Comparison of ENCODE assay signal across 9 cellular contexts in the genomic region with DNA sequence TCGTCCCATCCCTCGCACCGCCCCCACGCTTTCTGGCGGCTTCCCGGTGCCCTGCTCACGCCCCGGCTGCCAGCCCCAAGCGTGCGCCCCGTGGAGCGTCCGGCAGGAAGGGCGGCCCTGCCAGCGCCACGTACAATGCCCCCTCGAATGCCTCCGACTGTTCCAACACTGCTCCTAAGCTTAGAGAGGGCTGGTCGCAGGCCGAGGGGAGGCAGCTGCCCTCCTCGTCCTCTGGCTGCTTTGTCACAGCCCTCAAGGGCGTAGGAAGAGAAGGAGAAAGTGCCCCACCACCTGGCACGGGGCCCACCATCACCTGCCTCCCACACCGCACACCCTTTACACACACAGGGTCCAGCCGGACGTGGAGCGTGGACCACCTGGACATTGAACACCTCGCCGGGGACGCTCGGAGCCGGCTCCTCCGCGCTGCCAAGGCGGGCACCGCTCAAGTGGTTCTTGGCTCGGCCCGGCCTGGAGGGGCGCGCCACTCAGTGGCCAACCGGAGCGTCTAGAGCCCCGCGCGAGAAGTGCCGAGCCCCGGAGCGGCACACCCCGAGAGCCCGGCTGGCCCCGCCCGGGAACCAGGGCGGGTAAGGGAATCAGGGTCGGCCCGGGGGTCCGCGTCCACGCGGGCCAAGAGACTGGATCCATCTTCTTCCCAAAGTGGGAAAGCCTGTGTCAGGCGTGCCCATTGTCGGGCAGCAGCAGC. TPM values are rescaled to one million over a fixed set of nuclear protein-coding genes. Genes with fewer than 3 reads are reported as not detected.
DNase-seq lines count a peak whose midpoint lies in the region; ATAC-seq, FAIRE-seq and TF ChIP-seq lines count a peak whose summit lies in the region.
"Had no signal": no experiment of that assay in that cellular context is flagged by ENCODE, and none has a peak within 500 bp of the region (broad histone marks: within the 10 kb centered on the region; RNA-seq: fewer than 3 reads in every experiment).

No MANE protein-coding gene starts in this region.

- intact Hi-C loops in ovary (cut with DNase I) = no loop called here

- peak overlapping the region in 1 of 2 donors; percentile 62 for H3K4me3 ChIP-seq in small intestine (ENCODE audit: low read depth in 1 of 2, low read length in 2 of 2)
- no peak overlapping the region for H3K4me3 ChIP-seq in ovary
- H3K4me3 ChIP-seq: SJSA1 had no signal

- H3K36me3 ChIP-seq in small intestine (ENCODE audit: control insufficient read depth in 2 of 2, insufficient read depth in 2 of 2, low read length in 2 of 2) = no peaks in the 10 kb centered on the region
- H3K36me3 ChIP-seq in ovary = no peaks in the 10 kb centered on the region
- H3K36me3 ChIP-seq: SJSA1 had no signal

- ATAC-seq in HG02885 (IDR thresholded peaks at IDR 0.05; ENCODE audit: poor library complexity, unreplicated experiment) (peak; percentile 22), T-cell (replicated peaks in 1 of 4) (peak in 1 of 4 experiments; percentile 21), GM18520 (IDR thresholded peaks at IDR 0.05; ENCODE audit: unreplicated experiment) (no peak)

- H3K9me3 ChIP-seq in small intestine (ENCODE audit: control insufficient read depth, low read depth) (no peaks in the 10 kb centered on the region), ovary (no peaks in the 10 kb centered on the region)
- H3K9me3 ChIP-seq: SJSA1 had no signal

- H3K27me3 Mint-ChIP-seq in T-cell (peaks cover 59 to 60% of the 10 kb centered on the region in 2 donors), nephron progenitor cell (ENCODE audit: low read depth, poor library complexity) (peaks cover 93% of the 10 kb centered on the region)

- H3K27me3 ChIP-seq in small intestine (ENCODE audit: control insufficient read depth in 2 of 2, insufficient read depth in 2 of 2, low read length in 2 of 2) = peaks cover 2 to 28% of the 10 kb centered on the region in 2 donors
- peaks cover 3% of the 10 kb centered on the region for H3K27me3 ChIP-seq in ovary

- POLR2A ChIA-PET in GM10248 (lab: Yijun Ruan, JAX) (no interaction called here), T-cell (lab: Charles Lee) (no interaction called here)

- peaks cover 2% of the 10 kb centered on the region for H3K36me3 Mint-ChIP-seq in T-cell
- H3K36me3 Mint-ChIP-seq in nephron progenitor cell (ENCODE audit: low read depth) = no peaks in the 10 kb centered on the region

- no peak for TF ChIP-seq EP300 in ovary (IDR thresholded peaks at IDR 0.05)

- WGBS in small intestine, 3 donors = 2 to 5% (median 4%) methylated on average over 54 to 61 of the region's 61 CpGs
- WGBS in ovary, 3 donors = 1% methylated on average over 40 to 61 of the region's 61 CpGs

- FAIRE-seq in small intestine (lab: Jason Lieb, UNC) = no peak

- no peak for TF ChIP-seq POLR2A in erythroblast (IDR thresholded peaks at IDR 0.05; ENCODE audit: low read length)
- TF ChIP-seq POLR2A in ovary (IDR thresholded peaks at IDR 0.05) = no peak

- H3K27ac ChIP-seq in small intestine (ENCODE audit: low read depth in 1 of 2, low read length in 1 of 2) (no peak overlapping the region), ovary (no peak overlapping the region)
- H3K27ac ChIP-seq: SJSA1 had no signal

- peaks cover 4 to 7% of the 10 kb centered on the region in 2 donors for H3K4me1 ChIP-seq in small intestine (ENCODE audit: control insufficient read depth in 2 of 2, insufficient read depth in 1 of 2, low read depth in 1 of 2, low read length in 1 of 2)
- peaks cover 10% of the 10 kb centered on the region for H3K4me1 ChIP-seq in ovary (ENCODE audit: insufficient read depth)

- H3K27ac Mint-ChIP-seq in T-cell (no peak overlapping the region), nephron progenitor cell (no peak overlapping the region)

- H3K4me3 Mint-ChIP-seq in T-cell (peak overlapping the region; percentile 47 to 52 (median 47)), nephron progenitor cell (peak overlapping the region; percentile 77)

- CTCF ChIA-PET in GM10248 (lab: Yijun Ruan, JAX) (interaction anchor here (2.1 kb wide), 1 partner anchor 13 kb away, joined by 5 read pairs; no protein-coding TSS in a partner anchor), T-cell (lab: Charles Lee) (no interaction called here)

- H3K4me1 Mint-ChIP-seq in T-cell = peaks cover 7 to 16% (median 16%) of the 10 kb centered on the region in 3 donors
- H3K4me1 Mint-ChIP-seq in nephron progenitor cell = peaks cover 5% of the 10 kb centered on the region

- H3K9me3 Mint-ChIP-seq in T-cell (peaks cover 4 to 6% (median 6%) of the 10 kb centered on the region in 3 donors), nephron progenitor cell (peaks cover 5% of the 10 kb centered on the region)

- TF ChIP-seq CTCF in GM10248 (IDR thresholded peaks at IDR 0.05; ENCODE audit: control extremely low read depth, extremely low read depth, low read depth, missing control alignments) (no peak), nephron progenitor cell (IDR thresholded peaks at IDR 0.05) (no peak), ovary (IDR thresholded peaks at IDR 0.05) (no peak)

- peak; percentile 32 for DNase-seq in GM10248 (ENCODE audit: extremely low spot score)
- peak in 2 of 34 experiments; percentile 3 to 5 for DNase-seq in T-cell
- peak; percentile 3 to 4 for DNase-seq in erythroblast (lab: John Stamatoyannopoulos, UW)
- DNase-seq in nephron progenitor cell = peak; percentile 45
- no peak for DNase-seq in small intestine
- no peak for DNase-seq in ovary

RNA-seq across cellular contexts. Expression of a gene that starts 0.8 kb away (rescaled TPM):
- total RNA-seq in T-cell (under 1 TPM in 2 of 5 donors, not detected in 3; 0.07 to 0.15 TPM), ovary (1 to 10 TPM in 5 of 7 donors, under 1 TPM in 1, not detected in 1; 0.17 to 2.7 (median 1.2) TPM)
- polyA plus RNA-seq in small intestine (1 to 10 TPM in 1 of 3 donors, not detected in 2; 2.4 TPM), ovary (1 to 10 TPM in 1 of 2 donors, under 1 TPM in 1; 0.17 to 1.3 TPM)

Comparison
In these comparisons a context has a peak if more than half of its experiments do, and no peak if none do; other contexts are left out.
1. DNase-seq: peak in GM10248 (single experiment), erythroblast (2 of 2) and nephron progenitor cell (single experiment); none in small intestine (single experiment) and ovary (0 of 5).